In genomic region chr20:23084845-23085355, GRCh38 we compare ENCODE assay signal across 16 cellular contexts. TPM values are rescaled to one million over a fixed set of nuclear protein-coding genes. Genes with fewer than 3 reads are reported as not detected.
DNase-seq lines count a peak whose midpoint lies in the region; ATAC-seq, FAIRE-seq and TF ChIP-seq lines count a peak whose summit lies in the region.
"Had no signal": no experiment of that assay in that cellular context is flagged by ENCODE, and none has a peak within 500 bp of the region (broad histone marks: within the 10 kb centered on the region; RNA-seq: fewer than 3 reads in every experiment).

No MANE protein-coding gene starts in this region.

- 34% methylated on average over 4 of the region's 24 CpGs; no CpG with 5 or more reads in 1 of the 2 experiments for WGBS in IMR-90 (ENCODE audit: extremely low coverage in 2 of 2, insufficient read length in 1 of 2), 2 experiments
- WGBS in stomach, 5 donors, result 60 to 80% (median 78%) methylated on average over 8 to 24 of the region's 24 CpGs

- H3K36me3 ChIP-seq in IMR-90 (ENCODE audit: control insufficient read depth, insufficient read depth, low read length) (no peaks in the 10 kb centered on the region), endothelial cell of umbilical vein (ENCODE audit: control insufficient read depth in 2 of 2, extremely low read depth in 1 of 2, insufficient read depth in 2 of 2, low read length in 2 of 2) (peaks cover 10 to 14% of the 10 kb centered on the region in 2 experiments), stomach (no peaks in the 10 kb centered on the region), WERI-Rb-1 (no peaks in the 10 kb centered on the region)

- no peak for TF ChIP-seq RAD21 in IMR-90 (IDR thresholded peaks at IDR 0.05; ENCODE audit: low read length)

- POLR2A ChIA-PET in IMR-90 (lab: Charles Lee; ENCODE audit: unreplicated experiment) (no interaction called here), endothelial cell of umbilical vein (lab: Charles Lee) (interaction anchor here (1.4 to 2.8 kb wide), 7 partner anchors 18 to 273 kb away, joined by 3 to 20 read pairs (median 11); no protein-coding TSS in a partner anchor), RWPE1 (lab: Yijun Ruan, JAX; ENCODE audit: low non-redundant PET) (no interaction called here)

- H3K4me1 ChIP-seq in IMR-90 (ENCODE audit: control insufficient read depth, insufficient read depth, low read length), result no peaks in the 10 kb centered on the region
- peaks cover 57% of the 10 kb centered on the region for H3K4me1 ChIP-seq in endothelial cell of umbilical vein (ENCODE audit: control insufficient read depth, extremely low read depth, insufficient read depth, low read length)
- no peaks in the 10 kb centered on the region for H3K4me1 ChIP-seq in stomach

- H3K79me2 ChIP-seq in endothelial cell of umbilical vein (ENCODE audit: control insufficient read depth, insufficient read depth, low read length), result peaks cover 58% of the 10 kb centered on the region

- no peak overlapping the region for H2AK5ac ChIP-seq in IMR-90 (ENCODE audit: low read depth, low read length)

- H2BK20ac ChIP-seq in IMR-90 (ENCODE audit: low read depth, low read length), result no peak overlapping the region

- intact Hi-C loops in IMR-90 (cut with micrococcal nuclease) (no loop called here), endothelial cell of umbilical vein (cut with micrococcal nuclease) (loop anchor here (1.0 to 10.0 kb wide), 3 partner anchors 35 to 1780 kb away; partner anchors contain the start of gene XRN2), stomach (cut with DNase I; ENCODE audit: low total_unique reads) (no loop called here)

- no peak overlapping the region for H3K9ac ChIP-seq in IMR-90 (ENCODE audit: low read depth, low read length)
- H3K9ac ChIP-seq in endothelial cell of umbilical vein (replicated peaks; ENCODE audit: extremely low read depth, insufficient read depth, low read length), result peak overlapping the region; percentile 96

- no peak overlapping the region for H2AK9ac ChIP-seq in IMR-90 (replicated peaks; ENCODE audit: low read depth, low read length, poor library complexity)

- H3K4me3 Mint-ChIP-seq in stimulated activated memory B cell treated with anti-CD40 and anti-IgM and Interleukin-4, amounts not matched to agents 10 μg/mL and 1 μg/mL and 100 μg/mL, for 72 hours, result no peak overlapping the region
- H3K4me3 Mint-ChIP-seq: activated naive CD8-positive, alpha-beta T cell treated with anti-CD3 and anti-CD28 coated beads, Interleukin-2, amount 10 ng/mL, durations not matched to agents 7 days and 5 days had no signal

- peak; percentile 91 for FAIRE-seq in endothelial cell of umbilical vein (lab: Jason Lieb, UNC)

- H3K14ac ChIP-seq in IMR-90 (replicated peaks; ENCODE audit: low read depth, low read length), result no peak overlapping the region

- no peak for ATAC-seq in IMR-90 (ENCODE audit: low read depth)
- ATAC-seq in stimulated activated memory B cell treated with anti-CD40 and anti-IgM and Interleukin-4, amounts not matched to agents 10 μg/mL and 1 μg/mL and 100 μg/mL, for 72 hours, result no peak

- H4K8ac ChIP-seq in IMR-90 (ENCODE audit: low read depth in 2 of 2, low read length in 2 of 2), result no peak overlapping the region

- H2BK15ac ChIP-seq in IMR-90 (ENCODE audit: low read depth, low read length), result no peak overlapping the region

- no peak overlapping the region for H2BK120ac ChIP-seq in IMR-90 (ENCODE audit: low read depth, low read length)

- no peaks in the 10 kb centered on the region for H3K4me1 Mint-ChIP-seq in stimulated activated memory B cell treated with anti-CD40 and anti-IgM and Interleukin-4, amounts not matched to agents 10 μg/mL and 1 μg/mL and 100 μg/mL, for 72 hours

- DNase-seq in IMR-90 (no peak), endothelial cell of umbilical vein (ENCODE audit: low read depth, low spot score) (peak; percentile 77), lung microvascular endothelial cell (ENCODE audit: low read depth in 2 of 2) (peak; percentile 78 to 80), stomach (no peak), RWPE1 (ENCODE audit: low spot score) (no peak), DMS 273 treated with DMSO at 0.1 percent for 48 hours (lab: John Stamatoyannopoulos, UW) (no peak), WERI-Rb-1 (no peak)
- DNase-seq: activated naive CD8-positive, alpha-beta T cell treated with anti-CD3 and anti-CD28 coated beads, Interleukin-2, amount 10 ng/mL, durations not matched to agents 7 days and 5 days; Calu3; Karpas-422; NCI-H1436 treated with DMSO at 0.1 percent for 48 hours; NCI-H510A had no signal

- TF ChIP-seq EP300 in stomach (IDR thresholded peaks at IDR 0.05), result no peak

- no peak overlapping the region for H3K4me2 ChIP-seq in IMR-90 (ENCODE audit: low read depth, low read length)
- H3K4me2 ChIP-seq in endothelial cell of umbilical vein (ENCODE audit: insufficient read depth, low read length), result peak overlapping the region; percentile 95

- dilution Hi-C loops in IMR-90 (cut with HindIII; ENCODE audit: low sequenced_read_pairs, unreplicated experiment) (no loop called here), endothelial cell of umbilical vein (cut with MboI; ENCODE audit: extremely low pct_ligation_motif_present, low sequenced_read_pairs) (no loop called here)

- no peak overlapping the region for H4K5ac ChIP-seq in IMR-90 (ENCODE audit: low read depth, low read length)

- H2BK5ac ChIP-seq in IMR-90 (ENCODE audit: low read depth, low read length, poor library complexity, severe bottlenecking), result no peak overlapping the region

- no peak overlapping the region for H3K27ac Mint-ChIP-seq in stimulated activated memory B cell treated with anti-CD40 and anti-IgM and Interleukin-4, amounts not matched to agents 10 μg/mL and 1 μg/mL and 100 μg/mL, for 72 hours
- H3K27ac Mint-ChIP-seq: activated naive CD8-positive, alpha-beta T cell treated with anti-CD3 and anti-CD28 coated beads, Interleukin-2, amount 10 ng/mL, durations not matched to agents 7 days and 5 days; T-cell had no signal

- no peaks in the 10 kb centered on the region for H3K9me3 Mint-ChIP-seq in stimulated activated memory B cell treated with anti-CD40 and anti-IgM and Interleukin-4, amounts not matched to agents 10 μg/mL and 1 μg/mL and 100 μg/mL, for 72 hours
- H3K9me3 Mint-ChIP-seq: activated naive CD8-positive, alpha-beta T cell treated with anti-CD3 and anti-CD28 coated beads, Interleukin-2, amount 10 ng/mL, durations not matched to agents 7 days and 5 days; T-cell had no signal

- H4K20me1 ChIP-seq in IMR-90 (ENCODE audit: insufficient read depth, low read length) (no peaks in the 10 kb centered on the region), endothelial cell of umbilical vein (replicated peaks; ENCODE audit: control insufficient read depth, extremely low read depth, insufficient read depth, low read length) (no peaks in the 10 kb centered on the region)

- H3K9me3 ChIP-seq in IMR-90 (ENCODE audit: control insufficient read depth, insufficient read depth, low read length), result no peaks in the 10 kb centered on the region
- no peaks in the 10 kb centered on the region for H3K9me3 ChIP-seq in endothelial cell of umbilical vein (replicated peaks; ENCODE audit: control insufficient read depth, insufficient read depth, low read length)
- H3K9me3 ChIP-seq in stomach, result no peaks in the 10 kb centered on the region
- H3K9me3 ChIP-seq in WERI-Rb-1 (ENCODE audit: severe bottlenecking), result no peaks in the 10 kb centered on the region

- no peak overlapping the region for H3K23ac ChIP-seq in IMR-90 (ENCODE audit: low read depth, low read length)

- H3K56ac ChIP-seq in IMR-90 (ENCODE audit: extremely low read depth, insufficient read depth, low read length), result no peak overlapping the region

- peaks cover 35% of the 10 kb centered on the region for H3K27me3 ChIP-seq in IMR-90 (ENCODE audit: control insufficient read depth, insufficient read depth, low read length)
- H3K27me3 ChIP-seq in endothelial cell of umbilical vein (ENCODE audit: control insufficient read depth in 2 of 2, insufficient read depth in 2 of 2, low read length in 2 of 2), result no peaks in the 10 kb centered on the region
- H3K27me3 ChIP-seq in stomach, result no peaks in the 10 kb centered on the region
- H3K27me3 ChIP-seq in WERI-Rb-1 (ENCODE audit: insufficient read depth, low read depth, severe bottlenecking), result no peaks in the 10 kb centered on the region

- H3K27ac ChIP-seq in IMR-90 (ENCODE audit: insufficient read depth, low read length) (no peak overlapping the region), endothelial cell of umbilical vein (ENCODE audit: insufficient read depth, low read depth, low read length) (peak overlapping the region; percentile 98), stomach (peak overlapping the region; percentile 43 to 88 (median 84)), RWPE1 (no peak overlapping the region), WERI-Rb-1 (no peak overlapping the region)

- TF ChIP-seq CTCF in IMR-90 (conservative IDR thresholded peaks at IDR 0.05; ENCODE audit: low read depth, low read length), result no peak
- no peak for TF ChIP-seq CTCF in endothelial cell of umbilical vein (IDR thresholded peaks at IDR 0.05; ENCODE audit: extremely low read depth in 1 of 2, insufficient read depth in 1 of 2, low read depth in 1 of 2, low read length in 2 of 2)
- no peak for TF ChIP-seq CTCF in stomach (IDR thresholded peaks at IDR 0.05)
- TF ChIP-seq CTCF in RWPE1 (conservative IDR thresholded peaks at IDR 0.05; ENCODE audit: low read depth), result no peak
- no peak for TF ChIP-seq CTCF in WERI-Rb-1 (IDR thresholded peaks at IDR 0.05; ENCODE audit: low read depth, low read length)

- no peaks in the 10 kb centered on the region for H3K79me1 ChIP-seq in IMR-90 (ENCODE audit: low read depth in 1 of 2, low read length in 2 of 2)

- TF ChIP-seq POLR2A in IMR-90 (IDR thresholded peaks at IDR 0.05; ENCODE audit: low read depth, low read length) (no peak), endothelial cell of umbilical vein (IDR thresholded peaks at IDR 0.05; ENCODE audit: low read depth, low read length) (peak; percentile 85), stomach (IDR thresholded peaks at IDR 0.05) (no peak)

- in situ Hi-C loops in IMR-90 (cut with MboI; ENCODE audit: low sequenced_read_pairs), result loop anchor here (25.0 kb wide), 1 partner anchor 102 kb away; no protein-coding TSS in a partner anchor

- H3K4ac ChIP-seq in IMR-90 (ENCODE audit: low read depth, low read length), result no peak overlapping the region

- H2AFZ ChIP-seq in IMR-90 (replicated peaks; ENCODE audit: low read length, poor library complexity) (peak overlapping the region; percentile 67), endothelial cell of umbilical vein (ENCODE audit: low read depth, low read length) (no peak overlapping the region)

- peaks cover 31% of the 10 kb centered on the region for H3K27me3 Mint-ChIP-seq in stimulated activated memory B cell treated with anti-CD40 and anti-IgM and Interleukin-4, amounts not matched to agents 10 μg/mL and 1 μg/mL and 100 μg/mL, for 72 hours
- H3K27me3 Mint-ChIP-seq: activated naive CD8-positive, alpha-beta T cell treated with anti-CD3 and anti-CD28 coated beads, Interleukin-2, amount 10 ng/mL, durations not matched to agents 7 days and 5 days had no signal

- no peak overlapping the region for H3K4me3 ChIP-seq in IMR-90 (ENCODE audit: insufficient read depth, low read depth, low read length)
- peak overlapping the region; percentile 82 to 93 (median 86) for H3K4me3 ChIP-seq in endothelial cell of umbilical vein (replicated peaks in 1 of 3; ENCODE audit: insufficient read depth in 1 of 3, low read depth in 1 of 3, low read length in 3 of 3)
- peak overlapping the region; percentile 26 to 42 (median 39) for H3K4me3 ChIP-seq in stomach
- no peak overlapping the region for H3K4me3 ChIP-seq in WERI-Rb-1 (ENCODE audit: low read depth, low read length)

- CTCF ChIA-PET in IMR-90 (lab: Yijun Ruan, JAX) (no interaction called here), endothelial cell of umbilical vein (lab: Charles Lee) (interaction anchor here (0.9 to 4.8 kb wide), 13 partner anchors 18 to 393 kb away, joined by 3 to 36 read pairs (median 20); partner anchors contain the start of gene THBD), RWPE1 (lab: Yijun Ruan, JAX) (no interaction called here)

- H4K91ac ChIP-seq in IMR-90 (ENCODE audit: insufficient read depth, low read depth, low read length), result no peak overlapping the region

- H3K18ac ChIP-seq in IMR-90 (ENCODE audit: low read depth, low read length), result no peak overlapping the region

- H3K9me1 ChIP-seq in IMR-90 (ENCODE audit: insufficient read depth, low read length) (no peaks in the 10 kb centered on the region), endothelial cell of umbilical vein (replicated peaks; ENCODE audit: control insufficient read depth, extremely low read depth, insufficient read depth, low read length) (no peaks in the 10 kb centered on the region)

- no peaks in the 10 kb centered on the region for H3K36me3 Mint-ChIP-seq in stimulated activated memory B cell treated with anti-CD40 and anti-IgM and Interleukin-4, amounts not matched to agents 10 μg/mL and 1 μg/mL and 100 μg/mL, for 72 hours
- H3K36me3 Mint-ChIP-seq: activated naive CD8-positive, alpha-beta T cell treated with anti-CD3 and anti-CD28 coated beads, Interleukin-2, amount 10 ng/mL, durations not matched to agents 7 days and 5 days; T-cell had no signal

- BruUV-seq in IMR-90 (replicated peaks; lab: Mats Ljungman, UMichigan) (no TSS peak), endothelial cell of umbilical vein (replicated peaks; lab: Mats Ljungman, UMichigan) (no TSS peak)

RNA-seq across cellular contexts. Expression of gene CD93, which starts 1.2 kb away (rescaled TPM):
- total RNA-seq in IMR-90 (2012; rRNA removed), result under 0.01 TPM in 1 of 2 replicates, not detected in the other
- 0.02 TPM in 1 of 2 replicates, not detected in the other for polyA plus RNA-seq in IMR-90 (2012; rRNA removed)
- not detected in 2 replicates for polyA plus RNA-seq in IMR-90 (2012; cell fraction: cytosol; rRNA removed)
- not detected in 2 replicates for polyA plus RNA-seq in IMR-90 (2012; cell fraction: nucleus; rRNA removed; ENCODE audit: low replicate concordance)
- 346 and 413 TPM in 2 replicates for total RNA-seq in endothelial cell of umbilical vein
- polyA plus RNA-seq in endothelial cell of umbilical vein, result 180 and 182 TPM in 2 replicates
- polyA plus RNA-seq in endothelial cell of umbilical vein (2011; cell fraction: cytosol; rRNA removed), result 161 TPM in 2 replicates
- 223 and 228 TPM in 2 replicates for polyA plus RNA-seq in endothelial cell of umbilical vein (2011; cell fraction: nucleus; rRNA removed)
- 238 and 281 TPM in 2 replicates for polyA plus RNA-seq in endothelial cell of umbilical vein (2012)
- 380 and 445 TPM in 2 replicates for polyA minus RNA-seq in endothelial cell of umbilical vein
- not detected for polyA minus RNA-seq in endothelial cell of umbilical vein (2011; cell fraction: cytosol; rRNA and poly(A)+ RNA removed)
- 156 and 158 TPM in 2 replicates for polyA minus RNA-seq in endothelial cell of umbilical vein (2011; cell fraction: nucleus; rRNA and poly(A)+ RNA removed)
- 20.8 and 129 TPM in 2 replicates for total RNA-seq in lung microvascular endothelial cell
- total RNA-seq in stomach, result 10 to 100 TPM in 3 of 5 donors, 1 to 10 TPM in 2; 2.9 to 63.5 (median 13.8) TPM
- 1 to 10 TPM; 3.4 to 5.3 (median 4.1) TPM for polyA plus RNA-seq in stomach
- total RNA-seq: Calu3, osteoblast had no signal

RNA-seq across cellular contexts. Expression of gene THBD, which starts 35.4 kb away (rescaled TPM):
- total RNA-seq in IMR-90 (2012; rRNA removed), result under 0.01 TPM in 1 of 2 replicates, not detected in the other
- 0.07 and 0.09 TPM in 2 replicates for polyA plus RNA-seq in IMR-90 (2012; rRNA removed)
- 0.08 and 0.09 TPM in 2 replicates for polyA plus RNA-seq in IMR-90 (2012; cell fraction: cytosol; rRNA removed)
- 0.09 and 0.15 TPM in 2 replicates for polyA plus RNA-seq in IMR-90 (2012; cell fraction: nucleus; rRNA removed; ENCODE audit: low replicate concordance)
- 20.3 and 28.0 TPM in 2 replicates for total RNA-seq in endothelial cell of umbilical vein
- polyA plus RNA-seq in endothelial cell of umbilical vein, result 17.1 and 25.3 TPM in 2 replicates
- 6.9 and 8.9 TPM in 2 replicates for polyA plus RNA-seq in endothelial cell of umbilical vein (2011; cell fraction: cytosol; rRNA removed)
- polyA plus RNA-seq in endothelial cell of umbilical vein (2011; cell fraction: nucleus; rRNA removed), result 8.1 and 8.4 TPM in 2 replicates
- 7.2 and 9.7 TPM in 2 replicates for polyA plus RNA-seq in endothelial cell of umbilical vein (2012)
- polyA minus RNA-seq in endothelial cell of umbilical vein, result 11.0 and 11.7 TPM in 2 replicates
- polyA minus RNA-seq in endothelial cell of umbilical vein (2011; cell fraction: cytosol; rRNA and poly(A)+ RNA removed), result not detected
- 5.9 and 8.9 TPM in 2 replicates for polyA minus RNA-seq in endothelial cell of umbilical vein (2011; cell fraction: nucleus; rRNA and poly(A)+ RNA removed)
- total RNA-seq in lung microvascular endothelial cell, result 3.2 and 9.2 TPM in 2 replicates
- 10 to 100 TPM in 4 of 5 donors, 1 to 10 TPM in 1; 2.7 to 83.5 (median 37.5) TPM for total RNA-seq in stomach
- polyA plus RNA-seq in stomach, result 10 to 100 TPM; 14.6 to 19.7 (median 18.2) TPM
- total RNA-seq: Calu3 had no signal

RNA-seq across cellular contexts. Expression of gene SSTR4, which starts 49.8 kb away (rescaled TPM):
- not detected in 2 replicates for total RNA-seq in IMR-90 (2012; rRNA removed)
- polyA plus RNA-seq in IMR-90 (2012; rRNA removed), result not detected in 2 replicates
- polyA plus RNA-seq in IMR-90 (2012; cell fraction: cytosol; rRNA removed), result not detected in 2 replicates
- not detected in 2 replicates for polyA plus RNA-seq in IMR-90 (2012; cell fraction: nucleus; rRNA removed; ENCODE audit: low replicate concordance)
- not detected in 2 replicates for total RNA-seq in endothelial cell of umbilical vein
- polyA plus RNA-seq in endothelial cell of umbilical vein, result not detected in 2 replicates
- not detected in 2 replicates for polyA plus RNA-seq in endothelial cell of umbilical vein (2011; cell fraction: cytosol; rRNA removed)
- polyA plus RNA-seq in endothelial cell of umbilical vein (2011; cell fraction: nucleus; rRNA removed), result not detected in 2 replicates
- polyA plus RNA-seq in endothelial cell of umbilical vein (2012), result not detected in 2 replicates
- polyA minus RNA-seq in endothelial cell of umbilical vein, result not detected in 2 replicates
- not detected for polyA minus RNA-seq in endothelial cell of umbilical vein (2011; cell fraction: cytosol; rRNA and poly(A)+ RNA removed)
- polyA minus RNA-seq in endothelial cell of umbilical vein (2011; cell fraction: nucleus; rRNA and poly(A)+ RNA removed), result not detected in 2 replicates
- total RNA-seq in lung microvascular endothelial cell, result not detected in 2 replicates
- total RNA-seq in stomach, result not detected
- not detected for polyA plus RNA-seq in stomach
- total RNA-seq: activated naive CD8-positive, alpha-beta T cell treated with anti-CD3 and anti-CD28 coated beads, Interleukin-2, amount 10 ng/mL, durations not matched to agents 7 days and 5 days; Calu3; chondrocyte; osteoblast; T-cell had no signal

Comparison
In these comparisons a context has a peak if more than half of its experiments do, and no peak if none do; other contexts are left out.
1. DNase-seq: peak in endothelial cell of umbilical vein (single experiment) and lung microvascular endothelial cell (2 of 2); none in IMR-90 (single experiment), stomach (single experiment), RWPE1 (single experiment), DMS 273 treated with DMSO at 0.1 percent for 48 hours (single experiment) and WERI-Rb-1 (single experiment).
2. H3K27ac ChIP-seq: peak in endothelial cell of umbilical vein (single experiment) and stomach (5 of 5); none in IMR-90 (single experiment), RWPE1 (single experiment) and WERI-Rb-1 (single experiment).
3. H3K4me3 ChIP-seq: peak in endothelial cell of umbilical vein (3 of 3) and stomach (4 of 4); none in IMR-90 (single experiment) and WERI-Rb-1 (single experiment).